17 cellular contexts compared by ENCODE assay signal in the genomic region with DNA sequence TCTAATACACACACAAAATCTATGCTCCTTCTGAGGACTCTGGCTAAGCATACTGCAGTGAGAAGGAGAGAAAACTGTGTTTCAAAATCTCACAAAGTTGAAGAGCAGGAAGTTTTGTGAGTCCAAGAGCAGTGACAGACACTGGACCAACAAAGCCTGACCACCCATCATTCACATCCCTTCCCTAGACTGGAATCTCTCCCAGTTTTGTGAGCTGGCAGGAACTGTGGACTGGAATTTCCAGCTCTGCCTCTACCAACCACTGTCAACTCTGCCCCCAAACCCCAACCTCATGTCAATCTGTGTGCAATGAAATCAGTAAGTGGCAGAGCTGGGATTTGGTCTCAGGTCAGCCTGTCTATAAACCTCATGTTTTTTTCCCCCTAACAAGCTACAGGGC.
DNase-seq lines count a peak whose midpoint lies in the region; ATAC-seq, FAIRE-seq and TF ChIP-seq lines count a peak whose summit lies in the region.
"Had no signal": no experiment of that assay in that cellular context is flagged by ENCODE, and none has a peak within 500 bp of the region (broad histone marks: within the 10 kb centered on the region; RNA-seq: fewer than 3 reads in every experiment).

No MANE protein-coding gene starts in this region.

- H3K36me3 ChIP-seq in pancreas (no peaks in the 10 kb centered on the region), vagina (no peaks in the 10 kb centered on the region)
- H3K36me3 ChIP-seq: BLaER1 treated with 17β-estradiol and CSF1 and Interleukin-3, amounts not matched to agents 10 nM and 100 nM had no signal

- H3K27ac ChIP-seq in pancreas (peak overlapping the region in 1 of 4 donors; percentile 33), vagina (peak overlapping the region; percentile 24), substantia nigra (ENCODE audit: low read depth, low read length, poor library complexity, severe bottlenecking) (no peak overlapping the region)

- TF ChIP-seq CTCF in epithelial cell of esophagus (IDR thresholded peaks at IDR 0.05; ENCODE audit: insufficient read depth, low read depth, low read length, missing control alignments) (no peak), pancreas (IDR thresholded peaks at IDR 0.05) (no peak), vagina (IDR thresholded peaks at IDR 0.05) (no peak)

- no peak for FAIRE-seq in pancreas (lab: Jason Lieb, UNC)

- TF ChIP-seq POLR2A in vagina (IDR thresholded peaks at IDR 0.05) = no peak

- no peak for DNase-seq in Right ventricle myocardium superior
- no peak for DNase-seq in cardiac septum (ENCODE audit: low spot score)
- peak; percentile 13 for DNase-seq in epithelial cell of esophagus (ENCODE audit: low read depth)
- no peak for DNase-seq in pancreas
- DNase-seq in vagina (ENCODE audit: extremely low spot score in 2 of 2) = no peak
- DNase-seq in RKO (ENCODE audit: low spot score) = no peak
- DNase-seq in NCI-H2029 (lab: John Stamatoyannopoulos, UW) = no peak
- DNase-seq in substantia nigra (lab: John Stamatoyannopoulos, UW) = no peak
- DNase-seq: 8988T; DMS153; EL; HFFc6; NCI-H1417 treated with DMSO at 0.1 percent for 48 hours; NCI-H2227 treated with DMSO at 0.1 percent for 48 hours; NCI-H526 treated with DMSO at 0.1 percent for 48 hours; NK-92 treated with Interleukin-12 subunit alpha and Interleukin-12 subunit beta, amount 100 ng/mL, for 24 hours had no signal

- peak; percentile 19 for ATAC-seq in Right ventricle myocardium superior (ENCODE audit: poor library complexity)
- ATAC-seq in pancreas = peak in 3 of 4 donors; percentile 55 to 77 (median 64)

- H3K27me3 ChIP-seq in pancreas (no peaks in the 10 kb centered on the region), vagina (no peaks in the 10 kb centered on the region)
- H3K27me3 ChIP-seq: BLaER1 treated with 17β-estradiol and CSF1 and Interleukin-3, amounts not matched to agents 10 nM and 100 nM had no signal

- H3K9me3 ChIP-seq in pancreas (no peaks in the 10 kb centered on the region), vagina (no peaks in the 10 kb centered on the region)

- H3K4me1 ChIP-seq in pancreas (no peaks in the 10 kb centered on the region), vagina (no peaks in the 10 kb centered on the region)

- no peak overlapping the region for H3K4me3 ChIP-seq in epithelial cell of esophagus (ENCODE audit: low read length)
- H3K4me3 ChIP-seq in pancreas = no peak overlapping the region
- H3K4me3 ChIP-seq in vagina = no peak overlapping the region
- H3K4me3 ChIP-seq: BLaER1 treated with 17β-estradiol and CSF1 and Interleukin-3, amounts not matched to agents 10 nM and 100 nM had no signal

- intact Hi-C loops in Right ventricle myocardium superior (cut with DNase I) (no loop called here), cardiac septum (cut with DNase I) (no loop called here), pancreas (cut with DNase I) (no loop called here), vagina (cut with DNase I) (no loop called here)
